In the genomic region with DNA sequence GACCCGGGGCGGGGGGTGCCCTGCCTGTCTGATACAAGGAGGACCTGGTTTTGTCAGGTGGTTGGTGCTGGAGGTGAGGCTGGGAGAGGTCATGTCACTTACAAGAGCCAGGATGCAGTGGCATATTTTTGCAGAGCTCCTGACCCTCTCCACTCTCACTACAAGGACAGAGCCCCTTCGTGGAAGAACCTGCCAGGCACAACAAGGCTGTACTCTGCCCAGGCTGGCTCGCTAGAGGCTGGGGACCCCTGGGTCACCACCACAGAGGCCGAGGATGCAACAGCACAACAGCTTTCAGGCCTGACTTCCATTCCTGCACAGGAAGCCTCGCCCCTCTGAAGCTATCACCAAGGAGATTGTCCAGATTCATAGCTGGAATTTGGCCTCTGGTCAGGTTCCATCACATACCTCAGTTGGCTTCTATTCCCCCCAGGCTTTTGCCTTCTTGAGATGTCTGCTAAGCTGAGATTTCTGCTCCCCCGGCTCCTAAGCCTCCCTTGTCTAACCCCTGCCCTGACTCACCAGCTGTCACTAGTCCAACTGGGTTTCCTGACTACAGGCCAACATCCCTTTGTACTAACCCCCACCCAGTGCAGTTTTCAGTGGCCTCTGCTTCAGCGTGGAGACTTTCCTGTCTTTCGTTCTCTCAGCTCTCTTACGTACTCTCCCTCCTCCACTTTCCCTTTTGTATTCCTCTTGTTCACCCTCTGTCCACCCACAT, we compare ENCODE assay signal across 10 cellular contexts.
DNase-seq lines count a peak whose midpoint lies in the region; ATAC-seq, FAIRE-seq and TF ChIP-seq lines count a peak whose summit lies in the region.
"Had no signal": no experiment of that assay in that cellular context is flagged by ENCODE, and none has a peak within 500 bp of the region (broad histone marks: within the 10 kb centered on the region; RNA-seq: fewer than 3 reads in every experiment).

No MANE protein-coding gene starts in this region.

- peak overlapping the region in 1 of 4 donors; percentile 15 for H3K27ac ChIP-seq in body of pancreas
- peak overlapping the region; percentile 7 to 47 for H3K27ac ChIP-seq in kidney (ENCODE audit: low read depth in 2 of 2, low read length in 2 of 2)

- peak; percentile 80 for ATAC-seq in body of pancreas
- ATAC-seq in activated CD4-positive, alpha-beta T cell treated with anti-CD3 and anti-CD28 coated beads for 36 hours: no peak
- no peak for ATAC-seq in HG02642 (IDR thresholded peaks at IDR 0.05; ENCODE audit: poor library complexity, unreplicated experiment)
- no peak for ATAC-seq in GM21390 (IDR thresholded peaks at IDR 0.05; ENCODE audit: unreplicated experiment)

- intact Hi-C loops in body of pancreas (cut with DNase I) (loop anchor here (2.0 kb wide), 1 partner anchor 46 kb away; no protein-coding TSS in a partner anchor), kidney (cut with DNase I) (no loop called here)
- intact Hi-C loops in activated CD4-positive, alpha-beta T cell treated with anti-CD3 and anti-CD28 coated beads for 36 hours (cut with DNase I, micrococcal nuclease): no loop called here

- H3K4me1 Mint-ChIP-seq in activated CD4-positive, alpha-beta T cell treated with anti-CD3 and anti-CD28 coated beads for 36 hours: no peaks in the 10 kb centered on the region
- H3K4me1 Mint-ChIP-seq: activated B cell treated with CpG ODN at 0.5 μM for 24 hours had no signal

- CTCF ChIA-PET in activated CD4-positive, alpha-beta T cell treated with anti-CD3 and anti-CD28 coated beads for 36 hours (lab: Charles Lee): no interaction called here

- H3K4me1 ChIP-seq in body of pancreas: no peaks in the 10 kb centered on the region
- peaks cover 10 to 12% of the 10 kb centered on the region in 2 donors for H3K4me1 ChIP-seq in kidney (ENCODE audit: control insufficient read depth in 1 of 2, insufficient read depth in 1 of 2, low read depth in 1 of 2, low read length in 2 of 2)
- peaks cover 20% of the 10 kb centered on the region for H3K4me1 ChIP-seq in skeletal muscle satellite cell (ENCODE audit: control insufficient read depth, insufficient read depth, low read length)

- TF ChIP-seq CTCF in body of pancreas (IDR thresholded peaks at IDR 0.05) (no peak), kidney (IDR thresholded peaks at IDR 0.05; ENCODE audit: borderline replicate concordance, extremely low read depth, insufficient read depth) (no peak)

- no peaks in the 10 kb centered on the region for H3K27me3 Mint-ChIP-seq in activated CD4-positive, alpha-beta T cell treated with anti-CD3 and anti-CD28 coated beads for 36 hours
- H3K27me3 Mint-ChIP-seq: activated B cell treated with CpG ODN at 0.5 μM for 24 hours had no signal

- TF ChIP-seq POLR2A in body of pancreas (IDR thresholded peaks at IDR 0.05): no peak

- POLR2A ChIA-PET in activated CD4-positive, alpha-beta T cell treated with anti-CD3 and anti-CD28 coated beads for 36 hours (lab: Charles Lee): no interaction called here

- H3K9me3 Mint-ChIP-seq in activated CD4-positive, alpha-beta T cell treated with anti-CD3 and anti-CD28 coated beads for 36 hours (ENCODE audit: low read depth): no peaks in the 10 kb centered on the region
- H3K9me3 Mint-ChIP-seq: activated B cell treated with CpG ODN at 0.5 μM for 24 hours had no signal

- 75 to 83% methylated on average over 8 to 10 of the region's 10 CpGs for WGBS in body of pancreas, 2 donors

- no peak overlapping the region for H3K4me3 Mint-ChIP-seq in activated CD4-positive, alpha-beta T cell treated with anti-CD3 and anti-CD28 coated beads for 36 hours
- H3K4me3 Mint-ChIP-seq: activated B cell treated with CpG ODN at 0.5 μM for 24 hours had no signal

- H3K4me3 ChIP-seq in body of pancreas: no peak overlapping the region
- no peak overlapping the region for H3K4me3 ChIP-seq in kidney (ENCODE audit: low read length in 2 of 2)
- H3K4me3 ChIP-seq in skeletal muscle satellite cell (ENCODE audit: low read length): no peak overlapping the region

- H3K27me3 ChIP-seq in body of pancreas (no peaks in the 10 kb centered on the region), skeletal muscle satellite cell (ENCODE audit: control insufficient read depth, insufficient read depth, low read length) (no peaks in the 10 kb centered on the region)

- H3K27ac Mint-ChIP-seq in activated CD4-positive, alpha-beta T cell treated with anti-CD3 and anti-CD28 coated beads for 36 hours: no peak overlapping the region
- H3K27ac Mint-ChIP-seq: activated B cell treated with CpG ODN at 0.5 μM for 24 hours had no signal

- peaks cover 2% of the 10 kb centered on the region for H3K36me3 Mint-ChIP-seq in activated CD4-positive, alpha-beta T cell treated with anti-CD3 and anti-CD28 coated beads for 36 hours (ENCODE audit: low read depth)

- H3K9ac ChIP-seq in kidney (ENCODE audit: low read length in 2 of 2): no peak overlapping the region
- no peak overlapping the region for H3K9ac ChIP-seq in skeletal muscle satellite cell (ENCODE audit: low read depth, low read length)

- H3K4me2 ChIP-seq in skeletal muscle satellite cell (ENCODE audit: low read length): peak overlapping the region; percentile 62

- H3K9me3 ChIP-seq in body of pancreas (no peaks in the 10 kb centered on the region), kidney (ENCODE audit: control insufficient read depth in 1 of 2, low read length in 2 of 2) (no peaks in the 10 kb centered on the region), skeletal muscle satellite cell (replicated peaks; ENCODE audit: low read length) (no peaks in the 10 kb centered on the region)

- H3K36me3 ChIP-seq in body of pancreas (replicated peaks in 1 of 2; ENCODE audit: insufficient read depth in 1 of 2, low read depth in 2 of 2) (no peaks in the 10 kb centered on the region), kidney (ENCODE audit: control insufficient read depth in 1 of 2, insufficient read depth in 2 of 2, low read length in 2 of 2) (peaks cover 3 to 10% of the 10 kb centered on the region in 2 donors), skeletal muscle satellite cell (ENCODE audit: insufficient read depth, low read length) (no peaks in the 10 kb centered on the region)

- FAIRE-seq in kidney (lab: Jason Lieb, UNC): no peak

- peak; percentile 27 for DNase-seq in GOT3 (lab: John Stamatoyannopoulos, UW)
- DNase-seq in body of pancreas: peak; percentile 29 to 67 (median 47)
- DNase-seq in kidney: peak; percentile 80
- no peak for DNase-seq in activated CD4-positive, alpha-beta T cell treated with anti-CD3 and anti-CD28 coated beads for 36 hours
- DNase-seq in germinal center (ENCODE audit: low spot score): no peak
- DNase-seq: activated B cell treated with CpG ODN at 0.5 μM for 24 hours, erythroblast had no signal

Comparison
In these comparisons a context has a peak if more than half of its experiments do, and no peak if none do; other contexts are left out.
1. DNase-seq: peak in GOT3 (single experiment), body of pancreas (4 of 4) and kidney (single experiment); none in activated CD4-positive, alpha-beta T cell treated with anti-CD3 and anti-CD28 coated beads for 36 hours (single experiment) and germinal center (single experiment).